Comparison of ENCODE assay signal across 8 cellular contexts in genomic region chr10:74825371-74826141, GRCh38. TPM values are rescaled to one million over a fixed set of nuclear protein-coding genes. Genes with fewer than 3 reads are reported as not detected.
A peak's percentile ranks its signal among the peaks of the same experiment; 100 is the strongest.
DNase-seq lines count a peak whose midpoint lies in the region; ATAC-seq, FAIRE-seq and TF ChIP-seq lines count a peak whose summit lies in the region.

No MANE protein-coding gene starts in this region.

- ATAC-seq in CD4-positive, CD25-positive, alpha-beta regulatory T cell (ENCODE audit: low read depth in 2 of 2) = no peak
- peak; percentile 1 for ATAC-seq in GM21381 (IDR thresholded peaks at IDR 0.05; ENCODE audit: unreplicated experiment)

- peak in 2 of 3 donors; percentile 58 to 63 for DNase-seq in CD4-positive, CD25-positive, alpha-beta regulatory T cell
- DNase-seq in NCI-H2171 treated with DMSO at 0.1 percent for 48 hours (lab: John Stamatoyannopoulos, UW) (peak; percentile 42), frontal cortex (ENCODE audit: low spot score in 2 of 2) (peak; percentile 62 to 80), nucleus accumbens (lab: John Stamatoyannopoulos, UW) (peak in 45 of 56 donors; percentile 39 to 83 (median 72)), D721Med (ENCODE audit: insufficient read length, low spot score) (no peak), posterior vena cava (ENCODE audit: low spot score) (no peak)
- DNase-seq in activated effector memory CD4-positive, alpha-beta T cell treated with Interleukin-2 at 50 U/mL for 16 hours = peak; percentile 55

- H3K4me1 Mint-ChIP-seq in CD4-positive, CD25-positive, alpha-beta regulatory T cell = peaks cover 6 to 70% (median 53%) of the 10 kb centered on the region in 4 donors

- H3K27ac Mint-ChIP-seq in CD4-positive, CD25-positive, alpha-beta regulatory T cell = peak overlapping the region; percentile 95 to 98 (median 98)

- FAIRE-seq in frontal cortex (lab: Jason Lieb, UNC) = no peak
- FAIRE-seq in D721Med (lab: Jason Lieb, UNC) = no peak

- H3K27ac ChIP-seq in CD4-positive, CD25-positive, alpha-beta regulatory T cell (ENCODE audit: insufficient read depth, low read length, poor library complexity, severe bottlenecking) = peak overlapping the region; percentile 99

- peaks cover 5% of the 10 kb centered on the region for H3K27me3 Mint-ChIP-seq in CD4-positive, CD25-positive, alpha-beta regulatory T cell

- intact Hi-C loops in posterior vena cava (cut with DNase I) = loop anchor here (10.0 kb wide), 4 partner anchors 169 to 1679 kb away; no protein-coding TSS in a partner anchor

- H3K4me3 Mint-ChIP-seq in CD4-positive, CD25-positive, alpha-beta regulatory T cell = peak overlapping the region; percentile 88 to 97 (median 96)

- H3K27me3 ChIP-seq in CD4-positive, CD25-positive, alpha-beta regulatory T cell (ENCODE audit: control insufficient read depth, insufficient read depth, low read length) = no peaks in the 10 kb centered on the region

- no peaks in the 10 kb centered on the region for H3K36me3 ChIP-seq in CD4-positive, CD25-positive, alpha-beta regulatory T cell (ENCODE audit: control insufficient read depth, insufficient read depth, low read length)

- peaks cover 42% of the 10 kb centered on the region for H3K4me1 ChIP-seq in CD4-positive, CD25-positive, alpha-beta regulatory T cell (ENCODE audit: control insufficient read depth, insufficient read depth, low read length, poor library complexity, severe bottlenecking)

- no peak for TF ChIP-seq CTCF in D721Med (IDR thresholded peaks at IDR 0.05; ENCODE audit: insufficient read depth, missing control alignments)

- H3K9me3 ChIP-seq in CD4-positive, CD25-positive, alpha-beta regulatory T cell (ENCODE audit: control insufficient read depth in 2 of 2, low read length in 2 of 2) = no peaks in the 10 kb centered on the region

- no peaks in the 10 kb centered on the region for H3K9me3 Mint-ChIP-seq in CD4-positive, CD25-positive, alpha-beta regulatory T cell

- H3K4me3 ChIP-seq in CD4-positive, CD25-positive, alpha-beta regulatory T cell (ENCODE audit: low read depth, low read length) = no peak overlapping the region

- H3K36me3 Mint-ChIP-seq in CD4-positive, CD25-positive, alpha-beta regulatory T cell = peaks cover 9% of the 10 kb centered on the region

RNA-seq across cellular contexts. Expression of gene KAT6B, which starts 0.8 kb away (rescaled TPM):
- total RNA-seq in CD4-positive, CD25-positive, alpha-beta regulatory T cell = 67.1 TPM
- 10 to 100 TPM; 14.5 to 18.8 (median 15.8) TPM for polyA plus RNA-seq in CD4-positive, CD25-positive, alpha-beta regulatory T cell
- total RNA-seq in frontal cortex (189 TPM), posterior vena cava (10 to 100 TPM; 34.7 to 35.0 TPM)

Comparison
In these comparisons a context has a peak if more than half of its experiments do, and no peak if none do; other contexts are left out.
1. DNase-seq: peak in CD4-positive, CD25-positive, alpha-beta regulatory T cell (2 of 3), NCI-H2171 treated with DMSO at 0.1 percent for 48 hours (single experiment), activated effector memory CD4-positive, alpha-beta T cell treated with Interleukin-2 at 50 U/mL for 16 hours (single experiment), frontal cortex (2 of 2) and nucleus accumbens (45 of 56); none in D721Med (single experiment) and posterior vena cava (single experiment).